9 cellular contexts compared by ENCODE assay signal in genomic region chr20:32823078-32823477, GRCh38. TPM values are rescaled to one million over a fixed set of nuclear protein-coding genes. Genes with fewer than 3 reads are reported as not detected.
A peak's percentile ranks its signal among the peaks of the same experiment; 100 is the strongest.
DNase-seq lines count a peak whose midpoint lies in the region; ATAC-seq and TF ChIP-seq lines count a peak whose summit lies in the region.
"Had no signal": no experiment of that assay in that cellular context is flagged by ENCODE, and none has a peak within 500 bp of the region (broad histone marks: within the 10 kb centered on the region; RNA-seq: fewer than 3 reads in every experiment).

No MANE protein-coding gene starts in this region.

- H3K4me3 ChIP-seq in fibroblast of the aortic adventitia (ENCODE audit: low read depth, low read length) = no peak overlapping the region

- no peak for ATAC-seq in stimulated activated naive CD8-positive, alpha-beta T cell treated with anti-CD3 and anti-CD28 coated beads, Interleukin-15, amount 100 ng/mL, for 72 hours
- no peak for ATAC-seq in GM19324 (IDR thresholded peaks at IDR 0.05; ENCODE audit: low FRiP score, unreplicated experiment)
- ATAC-seq in HG03039 (IDR thresholded peaks at IDR 0.05; ENCODE audit: unreplicated experiment) = no peak
- ATAC-seq in HG03442 (IDR thresholded peaks at IDR 0.05; ENCODE audit: unreplicated experiment) = no peak

- H3K27ac Mint-ChIP-seq in T-helper 1 cell treated with Interleukin-12 subunit alpha and Interleukin-12 subunit beta and Interleukin-4 antibody, amounts not matched to agents 30 μg/mL and 1 μg/mL, for 36 hours = peak overlapping the region; percentile 8
- H3K27ac Mint-ChIP-seq in stimulated activated naive CD8-positive, alpha-beta T cell treated with anti-CD3 and anti-CD28 coated beads, Interleukin-15, amount 100 ng/mL, for 72 hours = peak overlapping the region in 1 of 2 donors; percentile 13

- H3K27me3 Mint-ChIP-seq in T-helper 1 cell treated with Interleukin-12 subunit alpha and Interleukin-12 subunit beta and Interleukin-4 antibody, amounts not matched to agents 30 μg/mL and 1 μg/mL, for 36 hours (ENCODE audit: low read depth) = no peaks in the 10 kb centered on the region
- H3K27me3 Mint-ChIP-seq in stimulated activated naive CD8-positive, alpha-beta T cell treated with anti-CD3 and anti-CD28 coated beads, Interleukin-15, amount 100 ng/mL, for 72 hours = no peaks in the 10 kb centered on the region

- H3K36me3 Mint-ChIP-seq in T-helper 1 cell treated with Interleukin-12 subunit alpha and Interleukin-12 subunit beta and Interleukin-4 antibody, amounts not matched to agents 30 μg/mL and 1 μg/mL, for 36 hours (ENCODE audit: low read depth) = peaks cover 8% of the 10 kb centered on the region

- peaks cover 41% of the 10 kb centered on the region for H3K4me1 Mint-ChIP-seq in T-helper 1 cell treated with Interleukin-12 subunit alpha and Interleukin-12 subunit beta and Interleukin-4 antibody, amounts not matched to agents 30 μg/mL and 1 μg/mL, for 36 hours (ENCODE audit: low read depth)
- H3K4me1 Mint-ChIP-seq in stimulated activated naive CD8-positive, alpha-beta T cell treated with anti-CD3 and anti-CD28 coated beads, Interleukin-15, amount 100 ng/mL, for 72 hours = peaks cover 50% of the 10 kb centered on the region

- no peaks in the 10 kb centered on the region for H3K9me3 Mint-ChIP-seq in T-helper 1 cell treated with Interleukin-12 subunit alpha and Interleukin-12 subunit beta and Interleukin-4 antibody, amounts not matched to agents 30 μg/mL and 1 μg/mL, for 36 hours
- H3K9me3 Mint-ChIP-seq in stimulated activated naive CD8-positive, alpha-beta T cell treated with anti-CD3 and anti-CD28 coated beads, Interleukin-15, amount 100 ng/mL, for 72 hours = no peaks in the 10 kb centered on the region

- no peak for DNase-seq in T-helper 1 cell
- DNase-seq in activated CD4-positive, alpha-beta T cell treated with anti-CD3 and anti-CD28 coated beads for 48 hours = peak; percentile 50
- peak; percentile 77 for DNase-seq in fibroblast of the aortic adventitia (ENCODE audit: low read depth)
- peak in 1 of 2 donors; percentile 20 for DNase-seq in stimulated activated naive CD8-positive, alpha-beta T cell treated with anti-CD3 and anti-CD28 coated beads, Interleukin-15, amount 100 ng/mL, for 72 hours
- DNase-seq: SHP77 treated with DMSO at 0.1 percent for 48 hours had no signal

- TF ChIP-seq CTCF in fibroblast of the aortic adventitia (IDR thresholded peaks at IDR 0.05; ENCODE audit: insufficient read depth, low read length) = peak; percentile 43

- no peak overlapping the region for H3K4me3 Mint-ChIP-seq in T-helper 1 cell treated with Interleukin-12 subunit alpha and Interleukin-12 subunit beta and Interleukin-4 antibody, amounts not matched to agents 30 μg/mL and 1 μg/mL, for 36 hours
- peak overlapping the region; percentile 4 to 43 for H3K4me3 Mint-ChIP-seq in stimulated activated naive CD8-positive, alpha-beta T cell treated with anti-CD3 and anti-CD28 coated beads, Interleukin-15, amount 100 ng/mL, for 72 hours

RNA-seq across cellular contexts. Expression of gene MAPRE1, which starts 3.3 kb away (rescaled TPM):
- 66.0 and 95.6 TPM in 2 replicates for total RNA-seq in fibroblast of the aortic adventitia (ENCODE audit: low replicate concordance)

RNA-seq across cellular contexts. Expression of gene EFCAB8, which starts 35.6 kb away (rescaled TPM):
- total RNA-seq in fibroblast of the aortic adventitia (ENCODE audit: low replicate concordance) = not detected in 2 replicates

Comparison
In these comparisons a context has a peak if more than half of its experiments do, and no peak if none do; other contexts are left out.
1. DNase-seq: peak in activated CD4-positive, alpha-beta T cell treated with anti-CD3 and anti-CD28 coated beads for 48 hours (single experiment) and fibroblast of the aortic adventitia (single experiment); none in T-helper 1 cell (0 of 5).